31 cellular contexts compared by ENCODE assay signal in genomic region chr17:67504182-67504581, GRCh38.
"Had no signal": no experiment of that assay in that cellular context is flagged by ENCODE, and none has a peak within 500 bp of the region (broad histone marks: within the 10 kb centered on the region; RNA-seq: fewer than 3 reads in every experiment).

No MANE protein-coding gene starts in this region.

- ATAC-seq: activated naive CD8-positive, alpha-beta T cell treated with anti-CD3 and anti-CD28 coated beads, Interleukin-2, amount 50 U/mL, for 24 hours; left cardiac atrium; left ventricle myocardium superior; stimulated activated memory B cell treated with anti-CD40 and anti-IgM and Interleukin-4, amounts not matched to agents 10 μg/mL and 1 μg/mL and 100 μg/mL, for 72 hours; stimulated activated naive CD8-positive, alpha-beta T cell treated with anti-CD3 and anti-CD28 coated beads, Interleukin-15, amount 100 ng/mL, for 72 hours had no signal

- H3K27me3 ChIP-seq: breast epithelium, esophagus squamous epithelium, right atrium auricular region, upper lobe of left lung, vagina had no signal

- H3K36me3 ChIP-seq: breast epithelium, esophagus squamous epithelium, right atrium auricular region, upper lobe of left lung, vagina, WERI-Rb-1 had no signal

- H3K4me2 ChIP-seq: smooth muscle cell had no signal

- DNase-seq: activated CD4-positive, alpha-beta memory T cell treated with anti-CD3 and anti-CD28 coated beads for 36 hours; activated CD4-positive, alpha-beta T cell treated with anti-CD3 and anti-CD28 coated beads, Interleukin-2, amount 10 ng/mL, durations not matched to agents 24 days and 14 days; activated CD4-positive, CD25-positive, alpha-beta regulatory T cell treated with anti-CD3 and anti-CD28 coated beads, Interleukin-2, amount 50 U/mL, for 72 hours; activated CD8-positive, alpha-beta memory T cell treated with anti-CD3 and anti-CD28 coated beads, Interleukin-2, amount 50 U/mL, for 4 hours; activated effector memory CD4-positive, alpha-beta T cell treated with anti-CD3 and anti-CD28 coated beads, Interleukin-2, amount 50 U/mL, for 16 hours; activated naive CD4-positive, alpha-beta T cell treated with anti-CD3 and anti-CD28 coated beads, Interleukin-2, amount 10 ng/mL, durations not matched to agents 7 days and 5 days; activated naive CD8-positive, alpha-beta T cell treated with anti-CD3 and anti-CD28 coated beads, Interleukin-2, amount 50 U/mL, for 24 hours; activated T-cell treated with anti-CD3 and anti-CD28 coated beads, Interleukin-2, amount 50 U/mL, for 1 hour; amygdala; central memory CD4-positive, alpha-beta T cell; esophagus squamous epithelium; foreskin melanocyte; left cardiac atrium; left ventricle myocardium superior; stimulated activated CD4-positive, alpha-beta T cell treated with anti-CD3 and anti-CD28 coated beads, Interleukin-1b, Interleukin-23, amount 100 ng/mL, for 48 hours; stimulated activated CD4-positive, alpha-beta T cell treated with anti-CD3 and anti-CD28 coated beads, Interleukin-4, amount 100 ng/mL, for 4 hours; stimulated activated CD8-positive, alpha-beta memory T cell treated with anti-CD3 and anti-CD28 coated beads, Interleukin-4, amount 100 ng/mL, for 48 hours; stimulated activated naive CD8-positive, alpha-beta T cell treated with anti-CD3 and anti-CD28 coated beads, Interleukin-15, amount 100 ng/mL, for 72 hours; substantia nigra; T-helper 9 cell; upper lobe of left lung; WERI-Rb-1 had no signal

- H3K27ac Mint-ChIP-seq: activated CD4-positive, alpha-beta memory T cell treated with anti-CD3 and anti-CD28 coated beads for 36 hours; activated CD4-positive, alpha-beta T cell treated with anti-CD3 and anti-CD28 coated beads, Interleukin-2, amount 10 ng/mL, durations not matched to agents 24 days and 14 days; activated naive CD8-positive, alpha-beta T cell treated with anti-CD3 and anti-CD28 coated beads, Interleukin-2, amount 50 U/mL, for 24 hours; activated T-helper 1 cell treated with anti-CD3 and anti-CD28 coated beads, Interleukin-12 subunit alpha, Interleukin-12 subunit beta, Interleukin-2, Interleukin-4 antibody, amounts not matched to agents 30 ng/mL and 10 ng/mL and 1 ng/mL, durations not matched to agents 14 hours and 24 hours and 36 hours; dendritic cell treated with granulocyte-macrophage colony-stimulating factor and Interleukin-4, amounts not matched to agents 40 ng/mL and 50 ng/mL, for 4 days had no signal

- H3K4me3 Mint-ChIP-seq: activated CD4-positive, alpha-beta memory T cell treated with anti-CD3 and anti-CD28 coated beads for 36 hours; activated CD4-positive, alpha-beta T cell treated with anti-CD3 and anti-CD28 coated beads, Interleukin-2, amount 10 ng/mL, durations not matched to agents 24 days and 14 days; activated naive CD4-positive, alpha-beta T cell treated with anti-CD3 and anti-CD28 coated beads, Interleukin-2, amount 10 ng/mL, durations not matched to agents 7 days and 5 days; activated naive CD8-positive, alpha-beta T cell treated with anti-CD3 and anti-CD28 coated beads, Interleukin-2, amount 50 U/mL, for 24 hours; activated T-helper 1 cell treated with anti-CD3 and anti-CD28 coated beads, Interleukin-12 subunit alpha, Interleukin-12 subunit beta, Interleukin-2, Interleukin-4 antibody, amounts not matched to agents 30 ng/mL and 10 ng/mL and 1 ng/mL, durations not matched to agents 14 hours and 24 hours and 36 hours; dendritic cell treated with granulocyte-macrophage colony-stimulating factor and Interleukin-4, amounts not matched to agents 40 ng/mL and 50 ng/mL, for 4 days; stimulated activated memory B cell treated with anti-CD40 and anti-IgM and Interleukin-4, amounts not matched to agents 10 μg/mL and 1 μg/mL and 100 μg/mL, for 72 hours; stimulated activated naive CD8-positive, alpha-beta T cell treated with anti-CD3 and anti-CD28 coated beads, Interleukin-15, amount 100 ng/mL, for 72 hours had no signal

- H3K9me3 ChIP-seq: breast epithelium had no signal

- H3K4me1 ChIP-seq: breast epithelium, esophagus squamous epithelium, parathyroid adenoma had no signal

- H3K79me2 ChIP-seq: parathyroid adenoma had no signal

- H3K4me3 ChIP-seq: breast epithelium, esophagus squamous epithelium, right atrium auricular region, smooth muscle cell, upper lobe of left lung, vagina had no signal

- H3K27ac ChIP-seq: breast epithelium, epithelial cell of prostate, esophagus squamous epithelium, parathyroid adenoma, right atrium auricular region, upper lobe of left lung, vagina, WERI-Rb-1 had no signal

- H3K27me3 Mint-ChIP-seq: activated CD4-positive, alpha-beta memory T cell treated with anti-CD3 and anti-CD28 coated beads for 36 hours; activated CD4-positive, alpha-beta T cell treated with anti-CD3 and anti-CD28 coated beads, Interleukin-2, amount 10 ng/mL, durations not matched to agents 24 days and 14 days; activated naive CD4-positive, alpha-beta T cell treated with anti-CD3 and anti-CD28 coated beads, Interleukin-2, amount 10 ng/mL, durations not matched to agents 7 days and 5 days; activated naive CD8-positive, alpha-beta T cell treated with anti-CD3 and anti-CD28 coated beads, Interleukin-2, amount 50 U/mL, for 24 hours; dendritic cell treated with granulocyte-macrophage colony-stimulating factor and Interleukin-4, amounts not matched to agents 40 ng/mL and 50 ng/mL, for 4 days; stimulated activated memory B cell treated with anti-CD40 and anti-IgM and Interleukin-4, amounts not matched to agents 10 μg/mL and 1 μg/mL and 100 μg/mL, for 72 hours; stimulated activated naive CD8-positive, alpha-beta T cell treated with anti-CD3 and anti-CD28 coated beads, Interleukin-15, amount 100 ng/mL, for 72 hours had no signal

- H3K9ac ChIP-seq: parathyroid adenoma had no signal
